8 cellular contexts compared by ENCODE assay signal in genomic region chr19:12833747-12834417, GRCh38. TPM values are rescaled to one million over a fixed set of nuclear protein-coding genes. Genes with fewer than 3 reads are reported as not detected.
DNase-seq lines count a peak whose midpoint lies in the region; ATAC-seq and TF ChIP-seq lines count a peak whose summit lies in the region.

No MANE protein-coding gene starts in this region.

- TF ChIP-seq CTCF in mucosa of descending colon (IDR thresholded peaks at IDR 0.05) = no peak

- H3K4me3 ChIP-seq in SJSA1 (peak overlapping the region; percentile 37), mucosa of descending colon (no peak overlapping the region)

- peaks cover 71% of the 10 kb centered on the region for H3K27me3 ChIP-seq in SJSA1 (replicated peaks)

- peak; percentile 30 for DNase-seq in ACHN
- DNase-seq in HCEC 1CT = peak; percentile 7
- no peak for DNase-seq in SJSA1 (ENCODE audit: low read depth in 1 of 2, low spot score in 2 of 2)
- peak; percentile 87 for DNase-seq in cerebellum (ENCODE audit: low spot score)
- peak in 2 of 3 donors; percentile 54 to 57 for DNase-seq in mucosa of descending colon
- no peak for DNase-seq in GOT3 (lab: John Stamatoyannopoulos, UW)

- H3K4me1 ChIP-seq in SJSA1 (replicated peaks) = peaks cover 23% of the 10 kb centered on the region
- peaks cover 10% of the 10 kb centered on the region for H3K4me1 ChIP-seq in mucosa of descending colon (ENCODE audit: low read depth)

- no peak for TF ChIP-seq POLR2A in GM18505 (IDR thresholded peaks at IDR 0.05; ENCODE audit: borderline replicate concordance, extremely low read depth, insufficient read depth, insufficient read length)

- H3K27ac ChIP-seq in SJSA1 = no peak overlapping the region

- intact Hi-C loops in mucosa of descending colon (cut with DNase I, micrococcal nuclease) = no loop called here

- H3K9me3 ChIP-seq in SJSA1 (replicated peaks) = 0 out of 2 replicates have a peak, but pooled peaks cover 3% of the 10 kb centered on the region
- H3K9me3 ChIP-seq in mucosa of descending colon = no peaks in the 10 kb centered on the region

- peak; percentile 12 for ATAC-seq in mucosa of descending colon
- ATAC-seq in HG03025 (IDR thresholded peaks at IDR 0.05; ENCODE audit: low FRiP score, unreplicated experiment) = no peak
- ATAC-seq in GM18505 (IDR thresholded peaks at IDR 0.05; ENCODE audit: unreplicated experiment) = no peak

- in situ Hi-C loops in ACHN (cut with HindIII; ENCODE audit: low pct_ligation_motif_present, low pct_unique_long_range_greater_than_20kb, low sequenced_read_pairs) = no loop called here

- H3K36me3 ChIP-seq in SJSA1 = no peaks in the 10 kb centered on the region
- H3K36me3 ChIP-seq in mucosa of descending colon (ENCODE audit: low read depth) = no peaks in the 10 kb centered on the region

RNA-seq across cellular contexts. Expression of gene RTBDN, which starts 0.5 kb away (rescaled TPM):
- not detected in 2 replicates for total RNA-seq in SJSA1 (2014; rRNA removed; shearing (Covaris generic))
- total RNA-seq in cerebellum (0.64 TPM), mucosa of descending colon (1 to 10 TPM in 1 of 3 donors, under 1 TPM in 1, not detected in 1; 0.87 to 1.7 TPM)

RNA-seq across cellular contexts. Expression of gene MAST1, which starts 4.4 kb away (rescaled TPM):
- total RNA-seq in SJSA1 (2014; rRNA removed; shearing (Covaris generic)) = not detected in 2 replicates
- total RNA-seq in cerebellum = 65.7 TPM
- 1 to 10 TPM in 2 of 3 donors, under 1 TPM in 1; 0.69 to 4.1 (median 1.2) TPM for total RNA-seq in mucosa of descending colon

RNA-seq across cellular contexts. Expression of gene RNASEH2A, which starts 27.5 kb away (rescaled TPM):
- total RNA-seq in SJSA1 (2014; rRNA removed; shearing (Covaris generic)) = 68.8 and 78.9 TPM in 2 replicates
- total RNA-seq in cerebellum = 13.6 TPM
- total RNA-seq in mucosa of descending colon = 10 to 100 TPM in 1 of 3 donors, 1 to 10 TPM in 2; 5.5 to 12.4 (median 6.5) TPM

RNA-seq across cellular contexts. Expression of gene THSD8, which starts 32.0 kb away (rescaled TPM):
- not detected in 2 replicates for total RNA-seq in SJSA1 (2014; rRNA removed; shearing (Covaris generic))
- total RNA-seq in cerebellum (not detected), mucosa of descending colon (10 to 100 TPM in 1 of 3 donors, 1 to 10 TPM in 2; 1.5 to 10.4 (median 2.7) TPM)

RNA-seq across cellular contexts. Expression of gene PRDX2, which starts 32.3 kb away (rescaled TPM):
- 4.6 and 8.7 TPM in 2 replicates for total RNA-seq in SJSA1 (2014; rRNA removed; shearing (Covaris generic))
- total RNA-seq in cerebellum = 150 TPM
- total RNA-seq in mucosa of descending colon = 100 to 1,000 TPM; 225 to 266 (median 256) TPM

Comparison
In these comparisons a context has a peak if more than half of its experiments do, and no peak if none do; other contexts are left out.
1. DNase-seq: peak in ACHN (single experiment), HCEC 1CT (single experiment), cerebellum (single experiment) and mucosa of descending colon (2 of 3); none in SJSA1 (0 of 2) and GOT3 (single experiment).
2. RNA of gene MAST1, which starts 4.4 kb away (total RNA-seq): 65.7 TPM in cerebellum (single experiment); 0.69 to 4.1 TPM in mucosa of descending colon and not detected in SJSA1; every median in the first group is over 10 times any median in the second.